ENCODE assay signal across 2 cellular contexts in genomic region chrX:11665144-11666040, GRCh38.
TF ChIP-seq lines count a peak whose summit lies in the region.

Gene ARHGAP6, minus strand, starts transcription at chrX:11665920. Its CDS starts 1,092 bp downstream, at chrX:11664828.

TF ChIP-seq in GM23338, 12 proteins besides CTCF, POLR2A, EP300 and RAD21:
- TF ChIP-seq JUNB (IDR thresholded peaks at IDR 0.05; ENCODE audit: unreplicated experiment) (no peak), EZH2 (IDR thresholded peaks at IDR 0.05; ENCODE audit: low read depth, unreplicated experiment) (peak; percentile 51), EZH2phosphoT487 (IDR thresholded peaks at IDR 0.05; ENCODE audit: unreplicated experiment) (no peak), POLR2AphosphoS5 (IDR thresholded peaks at IDR 0.05; ENCODE audit: low read depth) (no peak)
- TF ChIP-seq, protein P1, sequence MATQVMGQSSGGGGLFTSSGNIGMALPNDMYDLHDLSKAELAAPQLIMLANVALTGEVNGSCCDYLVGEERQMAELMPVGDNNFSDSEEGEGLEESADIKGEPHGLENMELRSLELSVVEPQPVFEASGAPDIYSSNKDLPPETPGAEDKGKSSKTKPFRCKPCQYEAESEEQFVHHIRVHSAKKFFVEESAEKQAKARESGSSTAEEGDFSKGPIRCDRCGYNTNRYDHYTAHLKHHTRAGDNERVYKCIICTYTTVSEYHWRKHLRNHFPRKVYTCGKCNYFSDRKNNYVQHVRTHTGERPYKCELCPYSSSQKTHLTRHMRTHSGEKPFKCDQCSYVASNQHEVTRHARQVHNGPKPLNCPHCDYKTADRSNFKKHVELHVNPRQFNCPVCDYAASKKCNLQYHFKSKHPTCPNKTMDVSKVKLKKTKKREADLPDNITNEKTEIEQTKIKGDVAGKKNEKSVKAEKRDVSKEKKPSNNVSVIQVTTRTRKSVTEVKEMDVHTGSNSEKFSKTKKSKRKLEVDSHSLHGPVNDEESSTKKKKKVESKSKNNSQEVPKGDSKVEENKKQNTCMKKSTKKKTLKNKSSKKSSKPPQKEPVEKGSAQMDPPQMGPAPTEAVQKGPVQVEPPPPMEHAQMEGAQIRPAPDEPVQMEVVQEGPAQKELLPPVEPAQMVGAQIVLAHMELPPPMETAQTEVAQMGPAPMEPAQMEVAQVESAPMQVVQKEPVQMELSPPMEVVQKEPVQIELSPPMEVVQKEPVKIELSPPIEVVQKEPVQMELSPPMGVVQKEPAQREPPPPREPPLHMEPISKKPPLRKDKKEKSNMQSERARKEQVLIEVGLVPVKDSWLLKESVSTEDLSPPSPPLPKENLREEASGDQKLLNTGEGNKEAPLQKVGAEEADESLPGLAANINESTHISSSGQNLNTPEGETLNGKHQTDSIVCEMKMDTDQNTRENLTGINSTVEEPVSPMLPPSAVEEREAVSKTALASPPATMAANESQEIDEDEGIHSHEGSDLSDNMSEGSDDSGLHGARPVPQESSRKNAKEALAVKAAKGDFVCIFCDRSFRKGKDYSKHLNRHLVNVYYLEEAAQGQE (IDR thresholded peaks at IDR 0.05; ENCODE audit: unreplicated experiment) = no peak
TF ChIP-seq in GM23338: peak in this region for 1.

TF ChIP-seq in GM12878, 131 proteins besides CTCF, POLR2A, EP300 and RAD21:
- 0 out of 2 replicates have a peak, but pooled peaks have one; percentile 21 for TF ChIP-seq IKZF1 (conservative IDR thresholded peaks at IDR 0.05)
- TF ChIP-seq HDAC6 (IDR thresholded peaks at IDR 0.05; ENCODE audit: unreplicated experiment) = peak; percentile 39
- TF ChIP-seq CREM (IDR thresholded peaks at IDR 0.05; ENCODE audit: low read depth) = no peak
